8 cellular contexts compared by ENCODE assay signal in the genomic region with DNA sequence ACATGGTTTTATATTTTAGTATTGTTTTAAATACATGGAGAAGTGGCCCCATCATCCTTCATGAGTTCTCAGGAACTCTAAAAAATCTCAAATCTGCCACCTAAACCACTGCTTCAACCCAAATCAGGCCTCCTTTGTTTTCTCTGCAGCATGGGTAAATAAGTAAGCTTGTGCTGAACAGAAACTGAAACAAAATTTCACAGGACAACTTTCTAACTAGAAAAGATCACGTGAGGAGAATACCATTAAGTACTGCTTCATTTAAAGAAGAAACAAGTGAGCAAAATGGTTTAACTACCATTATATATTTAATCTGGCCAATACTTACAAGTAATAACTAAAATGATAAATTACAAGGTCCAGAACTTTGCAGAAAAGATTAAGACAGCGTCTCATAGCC. TPM values are rescaled to one million over a fixed set of nuclear protein-coding genes. Genes with fewer than 3 reads are reported as not detected.
A peak's percentile ranks its signal among the peaks of the same experiment; 100 is the strongest.
DNase-seq lines count a peak whose midpoint lies in the region; ATAC-seq and TF ChIP-seq lines count a peak whose summit lies in the region.

No MANE protein-coding gene starts in this region.

- no peak for TF ChIP-seq CTCF in CD4-positive, alpha-beta T cell (IDR thresholded peaks at IDR 0.05)
- TF ChIP-seq CTCF in MCF 10A (IDR thresholded peaks at IDR 0.05; ENCODE audit: unreplicated experiment) (no peak), tibial artery (IDR thresholded peaks at IDR 0.05) (no peak)

- CTCF ChIA-PET in CD4-positive, alpha-beta T cell (lab: Charles Lee) = interaction anchor here (4.6 kb wide), 1 partner anchor 158 kb away, joined by 15 read pairs; no protein-coding TSS in a partner anchor
- CTCF ChIA-PET in MCF 10A (lab: Yijun Ruan, JAX) = no interaction called here

- POLR2A ChIA-PET in CD4-positive, alpha-beta T cell (lab: Charles Lee) = interaction anchor here (0.7 to 6.3 kb wide), 6 partner anchors 14 to 153 kb away, joined by 3 to 149 read pairs (median 5); no protein-coding TSS in a partner anchor
- POLR2A ChIA-PET in MCF 10A (lab: Yijun Ruan, JAX) = interaction anchor here (3.8 to 6.0 kb wide), 5 partner anchors 13 to 51 kb away, joined by 23 to 68 read pairs (median 38); partner anchors contain the start of gene DTHD1

- intact Hi-C loops in CD4-positive, alpha-beta T cell (cut with DNase I, micrococcal nuclease) = loop anchor here (2.0 to 10.0 kb wide), 6 partner anchors 34 to 156 kb away; no protein-coding TSS in a partner anchor
- intact Hi-C loops in MCF 10A (cut with micrococcal nuclease) (no loop called here), tibial artery (cut with DNase I; ENCODE audit: low total_unique reads) (no loop called here)

- peaks cover 5% of the 10 kb centered on the region for H3K9me3 Mint-ChIP-seq in CD4-positive, alpha-beta T cell
- no peaks in the 10 kb centered on the region for H3K9me3 Mint-ChIP-seq in MCF 10A (ENCODE audit: unreplicated experiment)

- peaks cover 46% of the 10 kb centered on the region for H3K36me3 Mint-ChIP-seq in CD4-positive, alpha-beta T cell (ENCODE audit: low read depth)
- H3K36me3 Mint-ChIP-seq in MCF 10A (ENCODE audit: insufficient read depth, unreplicated experiment) = no peaks in the 10 kb centered on the region

- DNase-seq in CD4-positive, alpha-beta T cell = no peak
- DNase-seq in MCF 10A (ENCODE audit: unreplicated experiment) = peak; percentile 18
- DNase-seq in renal cortical epithelial cell (ENCODE audit: low read depth) = peak; percentile 81
- no peak for DNase-seq in stimulated activated CD4-positive, alpha-beta T cell treated with anti-CD3 and anti-CD28 coated beads, Interleukin-15, amount 100 ng/mL, for 24 hours
- DNase-seq in cerebellar nuclear complex (lab: John Stamatoyannopoulos, UW) = no peak
- no peak for DNase-seq in tibial artery

- no TSS peak for BruUV-seq in MCF 10A (replicated peaks; lab: Mats Ljungman, UMichigan)

- H3K27ac Mint-ChIP-seq in CD4-positive, alpha-beta T cell = peak overlapping the region; percentile 85
- H3K27ac Mint-ChIP-seq in MCF 10A (ENCODE audit: low read depth, unreplicated experiment) = peak overlapping the region; percentile 92

- H3K4me1 ChIP-seq in tibial artery = peaks cover 0 to 7% (median 4%) of the 10 kb centered on the region in 4 donors

- peak; percentile 51 for ATAC-seq in CD4-positive, alpha-beta T cell (ENCODE audit: poor library complexity)
- ATAC-seq in GM19328 (IDR thresholded peaks at IDR 0.05; ENCODE audit: unreplicated experiment) = peak; percentile 43
- ATAC-seq in HG03342 (IDR thresholded peaks at IDR 0.05; ENCODE audit: unreplicated experiment) = peak; percentile 51

- H3K4me3 Mint-ChIP-seq in CD4-positive, alpha-beta T cell = peak overlapping the region; percentile 99
- H3K4me3 Mint-ChIP-seq in MCF 10A (ENCODE audit: unreplicated experiment) = peak overlapping the region; percentile 90

- peaks cover 71% of the 10 kb centered on the region for H3K4me1 Mint-ChIP-seq in CD4-positive, alpha-beta T cell (ENCODE audit: low read depth)
- H3K4me1 Mint-ChIP-seq in MCF 10A (ENCODE audit: insufficient read depth, unreplicated experiment) = peaks cover 16% of the 10 kb centered on the region

- H3K27ac ChIP-seq in CD4-positive, alpha-beta T cell (ENCODE audit: low read depth, low read length) = peak overlapping the region; percentile 76
- no peak overlapping the region for H3K27ac ChIP-seq in tibial artery

- H3K4me3 ChIP-seq in tibial artery = no peak overlapping the region

- no peaks in the 10 kb centered on the region for H3K27me3 Mint-ChIP-seq in CD4-positive, alpha-beta T cell
- no peaks in the 10 kb centered on the region for H3K27me3 Mint-ChIP-seq in MCF 10A (ENCODE audit: insufficient read depth, unreplicated experiment)

- no peaks in the 10 kb centered on the region for H3K36me3 ChIP-seq in tibial artery

- no peaks in the 10 kb centered on the region for H3K27me3 ChIP-seq in CD4-positive, alpha-beta T cell (ENCODE audit: control insufficient read depth, insufficient read depth, low read length)
- peaks cover 0 to 12% of the 10 kb centered on the region in 2 donors for H3K27me3 ChIP-seq in tibial artery

- no peaks in the 10 kb centered on the region for H3K9me3 ChIP-seq in CD4-positive, alpha-beta T cell (ENCODE audit: control insufficient read depth, low read length)
- no peaks in the 10 kb centered on the region for H3K9me3 ChIP-seq in tibial artery

RNA-seq across cellular contexts. Expression of gene ARAP2, which starts 2.5 kb away (rescaled TPM):
- 10 to 100 TPM; 54.3 to 63.4 TPM for total RNA-seq in CD4-positive, alpha-beta T cell
- total RNA-seq in MCF 10A (2022) (10.9 and 12.0 TPM in 2 replicates), renal cortical epithelial cell (27.3 and 31.6 TPM in 2 replicates)

RNA-seq across cellular contexts. Expression of gene DTHD1, which starts 39.6 kb away (rescaled TPM):
- total RNA-seq in CD4-positive, alpha-beta T cell = under 1 TPM; 0.11 to 0.16 TPM
- total RNA-seq in MCF 10A (2022) (not detected in 2 replicates), renal cortical epithelial cell (not detected in 2 replicates)

Comparison
In these comparisons a context has a peak if more than half of its experiments do, and no peak if none do; other contexts are left out.
1. DNase-seq: peak in MCF 10A (single experiment) and renal cortical epithelial cell (single experiment); none in CD4-positive, alpha-beta T cell (0 of 10), stimulated activated CD4-positive, alpha-beta T cell treated with anti-CD3 and anti-CD28 coated beads, Interleukin-15, amount 100 ng/mL, for 24 hours (single experiment), cerebellar nuclear complex (0 of 2) and tibial artery (0 of 2).
2. intact Hi-C loops: an anchor here in CD4-positive, alpha-beta T cell (2.0 to 10.0 kb wide); none called in MCF 10A and tibial artery.
3. Peak in every context shown above with its lines, with median percentiles within 50 percentile points of each other: ATAC-seq.